ENCODE assay signal across 8 cellular contexts in the genomic region with DNA sequence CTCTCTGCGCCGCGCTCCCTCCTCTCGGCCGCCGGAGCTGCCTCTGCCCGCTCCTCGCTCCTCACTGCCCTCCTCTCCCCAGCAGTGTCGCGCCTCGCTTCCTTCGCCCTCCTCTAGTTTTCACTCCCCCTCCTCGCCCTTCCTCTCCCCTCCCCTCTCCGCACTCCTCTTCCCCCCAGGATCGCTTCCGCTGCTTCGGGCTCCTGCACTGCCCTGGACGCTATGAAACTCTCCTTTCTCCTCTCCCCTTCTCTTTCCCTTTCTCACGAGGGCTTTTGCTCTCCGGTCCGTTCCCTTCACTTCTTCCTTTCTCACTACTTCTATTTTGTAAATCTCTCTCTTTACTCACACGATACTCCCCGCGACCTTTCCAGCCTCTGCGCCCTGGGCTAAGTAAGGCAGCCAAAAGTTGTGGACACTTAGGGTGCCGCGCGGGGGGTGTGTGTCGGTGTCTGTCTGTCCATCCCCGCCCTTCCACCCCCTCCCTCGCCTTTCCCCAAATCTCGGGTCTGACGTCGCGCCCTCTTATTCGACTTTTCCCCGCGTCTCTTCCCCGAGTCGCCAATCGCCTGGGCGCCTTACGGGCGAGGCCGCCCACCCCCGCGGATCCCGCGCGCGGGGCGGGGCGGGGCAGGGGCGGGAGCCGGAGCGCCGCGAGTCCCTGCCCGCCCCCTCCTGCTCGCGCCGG. TPM values are rescaled to one million over a fixed set of nuclear protein-coding genes. Genes with fewer than 3 reads are reported as not detected.
A peak's percentile ranks its signal among the peaks of the same experiment; 100 is the strongest.
DNase-seq lines count a peak whose midpoint lies in the region; ATAC-seq and TF ChIP-seq lines count a peak whose summit lies in the region.

Gene IRX3, minus strand, starts transcription at position 458 of the 688 bp plus-strand sequence. CDS start 737 bp downstream, outside the sequence.

- peak within 1 kb of the TSS; percentile 32 for H4K8ac ChIP-seq in mesenchymal stem cell (ENCODE audit: low read length)

- H3K4me1 Mint-ChIP-seq in endodermal cell: peaks cover 34% of the 10 kb centered on the region

- peak within 1 kb of the TSS; percentile 91 for H3K27ac Mint-ChIP-seq in endodermal cell

- no peaks in the 10 kb centered on the region for H3K27me3 ChIP-seq in MG63
- H3K27me3 ChIP-seq in SK-N-SH (ENCODE audit: insufficient read depth): no peaks in the 10 kb centered on the region
- peaks cover 83% of the 10 kb centered on the region for H3K27me3 ChIP-seq in endodermal cell (ENCODE audit: control insufficient read depth, insufficient read depth, low read length, poor library complexity, severe bottlenecking)
- peaks cover 0 to 49% of the 10 kb centered on the region in 2 experiments for H3K27me3 ChIP-seq in mesenchymal stem cell (ENCODE audit: control insufficient read depth in 1 of 2, insufficient read depth in 1 of 2, low read length in 2 of 2)
- H3K27me3 ChIP-seq in upper lobe of right lung: peaks cover 76% of the 10 kb centered on the region
- H3K27me3 ChIP-seq in Karpas-422 (ENCODE audit: low read length): no peaks in the 10 kb centered on the region

- H3K9ac ChIP-seq in SK-N-SH (peak within 1 kb of the TSS; percentile 84), endodermal cell (ENCODE audit: extremely low read depth, low read length, poor library complexity, severe bottlenecking) (peak within 1 kb of the TSS; percentile 52), mesenchymal stem cell (ENCODE audit: low read length) (peak within 1 kb of the TSS; percentile 91), Karpas-422 (ENCODE audit: low read length) (no peak within 1 kb of the TSS)

- H3K9me2 ChIP-seq in SK-N-SH: no peaks in the 10 kb centered on the region
- H3K9me2 ChIP-seq in Karpas-422 (replicated peaks; ENCODE audit: insufficient read depth, low read length): no peaks in the 10 kb centered on the region

- no peak for TF ChIP-seq CTCF in SK-N-SH (IDR thresholded peaks at IDR 0.05)
- TF ChIP-seq CTCF in endodermal cell (conservative IDR thresholded peaks at IDR 0.05): no peak
- TF ChIP-seq CTCF in upper lobe of right lung (IDR thresholded peaks at IDR 0.05): no peak

- H3K9me3 Mint-ChIP-seq in endodermal cell: no peaks in the 10 kb centered on the region

- peak within 1 kb of the TSS; percentile 79 for H3K4me3 Mint-ChIP-seq in endodermal cell

- DNase-seq in DMS53 treated with DMSO at 0.1 percent for 48 hours (lab: John Stamatoyannopoulos, UW; ENCODE audit: unreplicated experiment) (peak; percentile 36), MG63 (peak; percentile 100), SK-N-SH (peak; percentile 95), endodermal cell (peak; percentile 92), mesenchymal stem cell (peak; percentile 50), upper lobe of right lung (peak; percentile 94), Karpas-422 (no peak)

- H3K9me3 ChIP-seq in MG63 (no peaks in the 10 kb centered on the region), SK-N-SH (no peaks in the 10 kb centered on the region), endodermal cell (ENCODE audit: control insufficient read depth, low read length) (no peaks in the 10 kb centered on the region), mesenchymal stem cell (ENCODE audit: control insufficient read depth, low read length) (no peaks in the 10 kb centered on the region), upper lobe of right lung (no peaks in the 10 kb centered on the region), Karpas-422 (ENCODE audit: low read length) (no peaks in the 10 kb centered on the region)

- peak within 1 kb of the TSS in 1 of 2 experiments; percentile 22 for H2BK12ac ChIP-seq in mesenchymal stem cell (ENCODE audit: low read length in 2 of 2)

- POLR2A ChIA-PET in SK-N-SH (lab: Yijun Ruan, JAX): interaction anchor here (0.6 kb wide), 1 partner anchor 316 kb away, joined by 3 read pairs; no protein-coding TSS in a partner anchor

- H2AFZ ChIP-seq in SK-N-SH (ENCODE audit: low read depth) (peak within 1 kb of the TSS; percentile 97), mesenchymal stem cell (ENCODE audit: low read depth, low read length) (no peak within 1 kb of the TSS), Karpas-422 (ENCODE audit: low read length) (no peak within 1 kb of the TSS)

- intact Hi-C loops in upper lobe of right lung (cut with DNase I): no loop called here

- no peaks in the 10 kb centered on the region for H4K20me1 ChIP-seq in SK-N-SH (ENCODE audit: insufficient read depth)
- H4K20me1 ChIP-seq in Karpas-422 (ENCODE audit: insufficient read depth, low read depth, low read length): no peaks in the 10 kb centered on the region

- H3K79me1 ChIP-seq in mesenchymal stem cell (replicated peaks; ENCODE audit: low read length, poor library complexity, severe bottlenecking): peaks cover 5% of the 10 kb centered on the region

- H3K14ac ChIP-seq in mesenchymal stem cell (ENCODE audit: low read length in 2 of 2): no peak within 1 kb of the TSS

- H3F3A ChIP-seq in SK-N-SH (replicated peaks; ENCODE audit: insufficient read depth): no peaks in the 10 kb centered on the region

- no peak; a peak in 1 of 4 replicates for TF ChIP-seq EP300 in SK-N-SH (IDR thresholded peaks at IDR 0.05; ENCODE audit: borderline replicate concordance in 1 of 2, low read depth in 1 of 2, low read length in 1 of 2)

- CTCF ChIA-PET in SK-N-SH (lab: Yijun Ruan, JAX): interaction anchor here (0.6 to 1.4 kb wide), 3 partner anchors 394 to 895 kb away, joined by 3 read pairs; no protein-coding TSS in a partner anchor

- no peak for TF ChIP-seq RAD21 in SK-N-SH (IDR thresholded peaks at IDR 0.05; ENCODE audit: low read length)

- H3K27me3 Mint-ChIP-seq in endodermal cell (ENCODE audit: insufficient read depth): peaks cover 83% of the 10 kb centered on the region

- H2BK5ac ChIP-seq in mesenchymal stem cell (ENCODE audit: low read depth, low read length, poor library complexity, severe bottlenecking): no peak within 1 kb of the TSS

- peak within 1 kb of the TSS; percentile 34 for H2BK15ac ChIP-seq in mesenchymal stem cell (ENCODE audit: low read depth, poor library complexity, severe bottlenecking)

- H3K36me3 Mint-ChIP-seq in endodermal cell (ENCODE audit: low read depth): peaks cover 11% of the 10 kb centered on the region

- H3K79me2 ChIP-seq in SK-N-SH (ENCODE audit: insufficient read depth) (peaks cover 3% of the 10 kb centered on the region), Karpas-422 (ENCODE audit: low read length) (no peaks in the 10 kb centered on the region)

- peaks cover 33% of the 10 kb centered on the region for H3K36me3 ChIP-seq in MG63
- H3K36me3 ChIP-seq in SK-N-SH (replicated peaks in 1 of 2; ENCODE audit: control insufficient read depth in 1 of 2, insufficient read depth in 2 of 2, low read length in 1 of 2): peaks cover 4 to 10% of the 10 kb centered on the region in 2 experiments
- H3K36me3 ChIP-seq in endodermal cell (ENCODE audit: control insufficient read depth, insufficient read depth, low read length): no peaks in the 10 kb centered on the region
- no peaks in the 10 kb centered on the region for H3K36me3 ChIP-seq in mesenchymal stem cell (ENCODE audit: control insufficient read depth in 1 of 2, insufficient read depth in 2 of 2, low read depth in 1 of 2, low read length in 2 of 2)
- H3K36me3 ChIP-seq in upper lobe of right lung: no peaks in the 10 kb centered on the region
- no peaks in the 10 kb centered on the region for H3K36me3 ChIP-seq in Karpas-422 (ENCODE audit: insufficient read depth, low read length)

- H3K23ac ChIP-seq in mesenchymal stem cell (ENCODE audit: low read length in 2 of 2): peak within 1 kb of the TSS in 1 of 2 experiments; percentile 43

- no peak within 1 kb of the TSS for H3K4ac ChIP-seq in mesenchymal stem cell (ENCODE audit: low read depth in 1 of 2, low read length in 2 of 2)

- H3K4me1 ChIP-seq in SK-N-SH (ENCODE audit: control insufficient read depth in 1 of 2, insufficient read depth in 2 of 2, low read depth in 1 of 2, low read length in 1 of 2) (no peaks in the 10 kb centered on the region; a peak in 1 of 4 replicates), endodermal cell (ENCODE audit: control insufficient read depth, insufficient read depth, low read length) (no peaks in the 10 kb centered on the region), mesenchymal stem cell (ENCODE audit: control insufficient read depth, insufficient read depth, low read depth, low read length) (peaks cover 53% of the 10 kb centered on the region), upper lobe of right lung (peaks cover 19% of the 10 kb centered on the region), Karpas-422 (ENCODE audit: low read length) (no peaks in the 10 kb centered on the region)

- peak within 1 kb of the TSS; percentile 68 for H3K4me3 ChIP-seq in MG63
- H3K4me3 ChIP-seq in SK-N-SH (ENCODE audit: low read depth in 2 of 2, low read length in 1 of 2): peak within 1 kb of the TSS; percentile 79
- peak within 1 kb of the TSS; percentile 91 for H3K4me3 ChIP-seq in endodermal cell (ENCODE audit: low read length)
- peak within 1 kb of the TSS; percentile 63 to 93 for H3K4me3 ChIP-seq in mesenchymal stem cell (ENCODE audit: insufficient read depth in 1 of 2, low read depth in 1 of 2, low read length in 2 of 2)
- peak within 1 kb of the TSS; percentile 60 for H3K4me3 ChIP-seq in upper lobe of right lung
- no peak within 1 kb of the TSS for H3K4me3 ChIP-seq in Karpas-422 (ENCODE audit: low read length)

- no peak within 1 kb of the TSS for H4K91ac ChIP-seq in mesenchymal stem cell (ENCODE audit: low read length)

- H3K27ac ChIP-seq in SK-N-SH (ENCODE audit: low read depth in 2 of 2, low read length in 1 of 2) (peak within 1 kb of the TSS; percentile 45 to 89), endodermal cell (ENCODE audit: low read depth, low read length) (peak within 1 kb of the TSS; percentile 88), mesenchymal stem cell (ENCODE audit: low read length, poor library complexity, severe bottlenecking) (peak within 1 kb of the TSS; percentile 63), upper lobe of right lung (peak within 1 kb of the TSS; percentile 82), Karpas-422 (ENCODE audit: low read length) (no peak within 1 kb of the TSS)

- WGBS in SK-N-SH (ENCODE audit: low lambda C conversion rate): under 1% methylated on average over 42 of the region's 62 CpGs
- WGBS in endodermal cell (ENCODE audit: insufficient coverage in 1 of 2, insufficient read length in 1 of 2), 2 experiments: 0% methylated on average over 21 to 62 of the region's 62 CpGs
- under 1% methylated on average over 56 of the region's 62 CpGs for WGBS in mesenchymal stem cell

- no peak within 1 kb of the TSS for H2AK5ac ChIP-seq in mesenchymal stem cell (ENCODE audit: low read length, severe bottlenecking)

- ATAC-seq in upper lobe of right lung: peak; percentile 86
- ATAC-seq in GM18498 (IDR thresholded peaks at IDR 0.05; ENCODE audit: unreplicated experiment): no peak

- H3K4me2 ChIP-seq in SK-N-SH: peak within 1 kb of the TSS; percentile 98
- peak within 1 kb of the TSS; percentile 74 for H3K4me2 ChIP-seq in mesenchymal stem cell (ENCODE audit: low read length, poor library complexity, severe bottlenecking)
- no peak within 1 kb of the TSS for H3K4me2 ChIP-seq in Karpas-422 (ENCODE audit: low read depth, low read length, poor library complexity, severe bottlenecking)

- H3K18ac ChIP-seq in mesenchymal stem cell (ENCODE audit: low read depth in 1 of 2, low read length in 2 of 2): peak within 1 kb of the TSS in 1 of 2 experiments; percentile 14

- no peak within 1 kb of the TSS for H2BK120ac ChIP-seq in mesenchymal stem cell (ENCODE audit: low read depth, low read length)

RNA-seq across cellular contexts. Expression of gene IRX3, which starts in this region (rescaled TPM):
- total RNA-seq in MG63 (2014; rRNA removed; shearing (Covaris generic); ENCODE audit: low replicate concordance): 24.3 and 28.8 TPM in 2 replicates
- polyA plus RNA-seq in SK-N-SH (2012; rRNA removed): 4.1 and 7.1 TPM in 2 replicates
- polyA plus RNA-seq in SK-N-SH (2012; cell fraction: cytosol; rRNA removed): 4.9 and 7.3 TPM in 2 replicates
- polyA plus RNA-seq in SK-N-SH (2012; cell fraction: nucleus; rRNA removed): 4.9 and 6.5 TPM in 2 replicates
- 10 to 100 TPM; 15.6 to 16.4 TPM for total RNA-seq in endodermal cell
- polyA plus RNA-seq in endodermal cell (2013, experiment 1 of 2): 34.5 TPM
- polyA plus RNA-seq in endodermal cell (2013, experiment 2 of 2): 23.6 TPM
- polyA plus RNA-seq in mesenchymal stem cell (2013, experiment 1 of 2): 0.18 TPM
- polyA plus RNA-seq in mesenchymal stem cell (2013, experiment 2 of 2): 0.41 TPM
- 89.2 TPM for total RNA-seq in upper lobe of right lung
- total RNA-seq in Karpas-422 (2014; rRNA removed; shearing (Covaris generic); ENCODE audit: low replicate concordance): not detected in 2 replicates

Comparison
In these comparisons a context has a peak if more than half of its experiments do, and no peak if none do; other contexts are left out.
1. RNA of gene IRX3 (total RNA-seq): 89.2 TPM in upper lobe of right lung (single experiment), 24.3 to 28.8 TPM in MG63 and 15.6 to 16.4 TPM in endodermal cell; not detected in Karpas-422; every median in the first group is over 10 times any median in the second.